ENCODE assay signal across 10 cellular contexts in the genomic region with DNA sequence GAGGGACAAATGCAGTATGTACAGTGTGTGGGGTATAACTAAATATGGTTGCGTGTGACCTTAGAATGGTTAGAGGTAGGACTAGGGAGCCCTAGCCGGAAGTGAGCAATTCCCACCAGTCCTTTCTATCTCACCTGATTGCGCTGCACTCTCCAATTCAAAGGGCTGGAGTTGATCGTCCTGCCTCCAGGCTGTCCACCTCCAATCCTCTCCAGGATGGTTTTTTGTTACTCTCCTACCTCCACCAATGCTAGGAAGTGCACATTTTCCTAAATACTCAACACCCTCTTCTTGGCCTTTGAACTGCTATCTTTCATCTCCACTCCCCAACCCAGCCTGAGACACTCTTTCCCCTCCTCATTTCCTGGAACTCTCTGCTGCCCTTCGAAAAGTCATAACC.
"Had no signal": no experiment of that assay in that cellular context is flagged by ENCODE, and none has a peak within 500 bp of the region (broad histone marks: within the 10 kb centered on the region; RNA-seq: fewer than 3 reads in every experiment).

No MANE protein-coding gene starts in this region.

- H3K27ac ChIP-seq: GM23248 had no signal

- H3K27ac Mint-ChIP-seq: GM23338, HFFc6 had no signal

- H3K4me3 Mint-ChIP-seq: GM23338, HFFc6 had no signal

- H3K9me3 Mint-ChIP-seq: GM23338 had no signal

- H3K4me1 ChIP-seq: HAP-1 had no signal

- DNase-seq: GM23248, GOT3, H7, HCEC 1CT, HFFc6 had no signal

- H3K9ac ChIP-seq: GM23248 had no signal

- H3K9me3 ChIP-seq: HAP-1 had no signal

- H3K36me3 ChIP-seq: HAP-1 had no signal

- H3K4me3 ChIP-seq: GM23248, GM23338, HAP-1 had no signal

- FAIRE-seq: H1, H54 had no signal

- ATAC-seq: GM23338, HCT116 had no signal

- H2AFZ ChIP-seq: GM23248, GM23338 had no signal

- H3K4me2 ChIP-seq: GM23338 had no signal
